Comparison of ENCODE assay signal across 26 cellular contexts in the genomic region with DNA sequence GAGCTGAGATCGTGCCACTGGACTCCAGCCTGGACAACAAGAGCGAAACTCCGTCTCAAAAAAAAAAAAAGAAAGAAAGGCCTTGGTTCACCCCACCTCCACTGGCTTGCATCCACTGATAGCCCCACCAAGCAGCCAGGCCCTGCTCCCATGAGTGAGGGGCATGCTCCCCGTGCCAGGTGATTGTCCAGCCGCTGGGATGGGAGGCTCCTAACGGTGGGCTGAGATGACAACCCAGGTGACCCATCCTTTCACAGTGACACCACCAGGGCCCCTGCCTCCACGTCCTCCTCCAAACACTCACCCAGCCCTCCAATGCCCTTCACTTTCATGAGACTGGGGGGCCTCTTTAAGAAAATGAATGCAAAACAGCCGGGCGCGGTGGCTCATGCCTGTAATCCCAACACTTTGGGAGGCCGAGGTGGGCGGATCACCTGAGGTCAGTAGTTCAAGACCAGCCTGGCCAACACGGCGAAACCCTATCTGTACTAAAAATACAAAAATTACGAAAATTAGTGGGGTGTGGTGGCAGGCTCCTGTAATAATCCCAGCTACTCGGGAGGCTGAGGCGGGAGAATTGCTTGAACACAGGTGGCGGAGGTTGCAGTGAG. TPM values are rescaled to one million over a fixed set of nuclear protein-coding genes. Genes with fewer than 3 reads are reported as not detected.
DNase-seq lines count a peak whose midpoint lies in the region; ATAC-seq, FAIRE-seq and TF ChIP-seq lines count a peak whose summit lies in the region.
"Had no signal": no experiment of that assay in that cellular context is flagged by ENCODE, and none has a peak within 500 bp of the region (broad histone marks: within the 10 kb centered on the region; RNA-seq: fewer than 3 reads in every experiment).

No MANE protein-coding gene starts in this region.

- H3K4me2 ChIP-seq in Karpas-422 (ENCODE audit: low read depth, low read length, poor library complexity, severe bottlenecking), result peak overlapping the region; percentile 64

- H3K4me1 ChIP-seq in Karpas-422 (ENCODE audit: low read length) (peaks cover 79% of the 10 kb centered on the region), right cardiac atrium (ENCODE audit: control insufficient read depth, insufficient read depth, low read length) (no peaks in the 10 kb centered on the region), gastrocnemius medialis (peaks cover 31 to 40% of the 10 kb centered on the region in 2 donors)

- peak overlapping the region; percentile 69 for H3K9ac ChIP-seq in Karpas-422 (ENCODE audit: low read length)
- H3K9ac ChIP-seq: GM23248 had no signal

- TF ChIP-seq CTCF in gastrocnemius medialis (IDR thresholded peaks at IDR 0.05 in 4 of 5, conservative IDR thresholded peaks at IDR 0.05 in 1 of 5), result no peak

- ATAC-seq in right cardiac atrium, result no peak
- ATAC-seq in gastrocnemius medialis, result no peak
- no peak for ATAC-seq in HG03095 (IDR thresholded peaks at IDR 0.05; ENCODE audit: unreplicated experiment)
- ATAC-seq: activated CD4-positive, alpha-beta T cell treated with anti-CD3 and anti-CD28 coated beads for 36 hours; activated CD8-positive, alpha-beta T cell treated with anti-CD3 and anti-CD28 coated beads, Interleukin-2, amount 10 ng/mL, durations not matched to agents 7 days and 5 days; body of pancreas; Panc1 had no signal

- no peak for TF ChIP-seq POLR2A in GM12892 (IDR thresholded peaks at IDR 0.05; ENCODE audit: low read depth, low read length)
- no peak for TF ChIP-seq POLR2A in gastrocnemius medialis (IDR thresholded peaks at IDR 0.05)

- H3K27me3 ChIP-seq in Karpas-422 (ENCODE audit: low read length), result no peaks in the 10 kb centered on the region
- no peaks in the 10 kb centered on the region for H3K27me3 ChIP-seq in right cardiac atrium (ENCODE audit: control insufficient read depth, insufficient read depth)
- no peaks in the 10 kb centered on the region for H3K27me3 ChIP-seq in gastrocnemius medialis
- H3K27me3 ChIP-seq: adrenal gland, body of pancreas, right lobe of liver, transverse colon had no signal

- H3K4me3 ChIP-seq in Karpas-422 (ENCODE audit: low read length) (peak overlapping the region; percentile 46; the same call in 1 of the 2 replicates), right cardiac atrium (ENCODE audit: low read length) (no peak overlapping the region), gastrocnemius medialis (no peak overlapping the region)
- H3K4me3 ChIP-seq: adrenal gland, body of pancreas, GM23248, right lobe of liver, transverse colon had no signal

- no peaks in the 10 kb centered on the region for H3K9me3 ChIP-seq in Karpas-422 (ENCODE audit: low read length)
- no peaks in the 10 kb centered on the region for H3K9me3 ChIP-seq in right cardiac atrium (ENCODE audit: control insufficient read depth, low read length)
- no peaks in the 10 kb centered on the region for H3K9me3 ChIP-seq in gastrocnemius medialis
- H3K9me3 ChIP-seq: adrenal gland, body of pancreas, right lobe of liver, transverse colon had no signal

- 82% methylated on average over 18 of the region's 18 CpGs for whole genome bisulfite sequencing in right cardiac atrium

- DNase-seq in GM12892 (ENCODE audit: insufficient read length) (no peak), Karpas-422 (no peak), right cardiac atrium (peak in 2 of 3 donors; percentile 28 to 33), gastrocnemius medialis (no peak), COR-L47 (lab: John Stamatoyannopoulos, UW) (no peak)
- no peak for DNase-seq in NK-92 treated with Interleukin-12 subunit alpha and Interleukin-12 subunit beta, amount 100 ng/mL, for 24 hours (lab: John Stamatoyannopoulos, UW)
- DNase-seq: activated CD4-positive, alpha-beta T cell treated with anti-CD3 and anti-CD28 coated beads for 36 hours; activated CD8-positive, alpha-beta T cell treated with anti-CD3 and anti-CD28 coated beads, Interleukin-2, amount 10 ng/mL, durations not matched to agents 7 days and 5 days; activated naive CD4-positive, alpha-beta T cell treated with anti-CD3 and anti-CD28 coated beads, Interleukin-2, amount 10 ng/mL, durations not matched to agents 7 days and 5 days; Calu3; DMS79; GDM1; mammary epithelial cell; NCI-H1105 treated with DMSO at 0.1 percent for 48 hours; NCI-H1930; NCI-H510A treated with DMSO at 0.1 percent for 48 hours; right lobe of liver; stimulated activated CD4-positive, alpha-beta T cell treated with anti-CD3 and anti-CD28 coated beads, Interleukin-4, amount 100 ng/mL, for 24 hours; SW 1271 had no signal

- no peak overlapping the region for H2AFZ ChIP-seq in Karpas-422 (ENCODE audit: low read length)
- H2AFZ ChIP-seq: GM23248 had no signal

- H3K36me3 ChIP-seq in Karpas-422 (ENCODE audit: insufficient read depth, low read length), result no peaks in the 10 kb centered on the region
- no peaks in the 10 kb centered on the region for H3K36me3 ChIP-seq in gastrocnemius medialis
- H3K36me3 ChIP-seq: adrenal gland, right lobe of liver, transverse colon had no signal

- no peaks in the 10 kb centered on the region for H3K9me2 ChIP-seq in Karpas-422 (replicated peaks; ENCODE audit: insufficient read depth, low read length)

- no peaks in the 10 kb centered on the region for H4K20me1 ChIP-seq in Karpas-422 (ENCODE audit: insufficient read depth, low read depth, low read length)

- H3K27ac ChIP-seq in Karpas-422 (ENCODE audit: low read length) (peak overlapping the region; percentile 96), right cardiac atrium (ENCODE audit: low read length) (no peak overlapping the region), gastrocnemius medialis (peak overlapping the region; percentile 70 to 96 (median 75))
- H3K27ac ChIP-seq: body of pancreas, GM23248, right lobe of liver had no signal

- in situ Hi-C loops in gastrocnemius medialis (cut with MboI; ENCODE audit: low sequenced_read_pairs in 4 of 4), result loop anchor here in 3 of 4 donors (5.0 to 10.0 kb wide), 3 partner anchors 65 to 75 kb away; a partner anchor contains a TSS

- H3K79me2 ChIP-seq in Karpas-422 (ENCODE audit: low read length), result no peaks in the 10 kb centered on the region

- peak; percentile 24 for FAIRE-seq in GM12892 (lab: Jason Lieb, UNC)
- FAIRE-seq: frontal cortex had no signal

- intact Hi-C loops in right cardiac atrium (cut with DNase I), result loop anchor here (5.0 kb wide), 3 partner anchors 75 to 305 kb away; a partner anchor contains a TSS
- intact Hi-C loops in gastrocnemius medialis (cut with DNase I; ENCODE audit: low total_unique reads), result loop anchor here (5.0 kb wide), 3 partner anchors 130 to 305 kb away; no protein-coding TSS in a partner anchor

RNA-seq across cellular contexts. Expression of a gene that starts 8.6 kb away (rescaled TPM):
- 8.5 TPM for polyA plus RNA-seq in GM12892 (2012; ENCODE audit: missing spikeins)
- 16.3 and 21.7 TPM in 2 replicates for total RNA-seq in Karpas-422 (2014; rRNA removed; shearing (Covaris generic); ENCODE audit: low replicate concordance)
- total RNA-seq in right cardiac atrium (10 to 100 TPM in 2 of 4 donors, 1 to 10 TPM in 2; 6.1 to 11.6 (median 9.2) TPM), gastrocnemius medialis (1 to 10 TPM in 3 of 4 donors, under 1 TPM in 1; 0.72 to 1.5 (median 1.3) TPM)
- 5.0 TPM for polyA plus RNA-seq in right cardiac atrium
- total RNA-seq: mammary epithelial cell had no signal

RNA-seq across cellular contexts. Expression of a gene that starts 10.3 kb away (rescaled TPM):
- polyA plus RNA-seq in GM12892 (2012; ENCODE audit: missing spikeins), result 12.9 TPM
- total RNA-seq in Karpas-422 (2014; rRNA removed; shearing (Covaris generic); ENCODE audit: low replicate concordance), result 30.3 and 45.6 TPM in 2 replicates
- total RNA-seq in right cardiac atrium (10 to 100 TPM; 12.0 to 27.2 (median 21.0) TPM), gastrocnemius medialis (10 to 100 TPM in 1 of 4 donors, 1 to 10 TPM in 3; 2.4 to 19.0 (median 6.2) TPM)
- polyA plus RNA-seq in right cardiac atrium, result 23.4 TPM

RNA-seq across cellular contexts. Expression of a gene that starts 46.8 kb away (rescaled TPM):
- polyA plus RNA-seq in GM12892 (2012; ENCODE audit: missing spikeins), result 106 TPM
- total RNA-seq in Karpas-422 (2014; rRNA removed; shearing (Covaris generic); ENCODE audit: low replicate concordance), result 1,081 and 1,189 TPM in 2 replicates
- total RNA-seq in right cardiac atrium (100 to 1,000 TPM; 250 to 364 (median 272) TPM), gastrocnemius medialis (100 to 1,000 TPM in 3 of 4 donors, 10 to 100 TPM in 1; 78.1 to 145 (median 129) TPM)
- 369 TPM for polyA plus RNA-seq in right cardiac atrium

Comparison
In these comparisons a context has a peak if more than half of its experiments do, and no peak if none do; other contexts are left out.
1. DNase-seq: peak in right cardiac atrium (2 of 3); none in GM12892 (single experiment), Karpas-422 (single experiment), gastrocnemius medialis (0 of 2), NK-92 treated with Interleukin-12 subunit alpha and Interleukin-12 subunit beta, amount 100 ng/mL, for 24 hours (single experiment) and COR-L47 (single experiment).